Comparison of ENCODE assay signal across 29 cellular contexts in genomic region chr6:88157106-88157505, GRCh38. TPM values are rescaled to one million over a fixed set of nuclear protein-coding genes. Genes with fewer than 3 reads are reported as not detected.
DNase-seq lines count a peak whose midpoint lies in the region; ATAC-seq and TF ChIP-seq lines count a peak whose summit lies in the region.
"Had no signal": no experiment of that assay in that cellular context is flagged by ENCODE, and none has a peak within 500 bp of the region (broad histone marks: within the 10 kb centered on the region; RNA-seq: fewer than 3 reads in every experiment).

No MANE protein-coding gene starts in this region.

- H3K9ac ChIP-seq in neural progenitor cell, result no peak overlapping the region
- H3K9ac ChIP-seq: BLaER1 had no signal

- no peaks in the 10 kb centered on the region for H3F3A ChIP-seq in neural progenitor cell (ENCODE audit: low read depth)

- no peaks in the 10 kb centered on the region for H3K4me1 Mint-ChIP-seq in neural progenitor cell
- H3K4me1 Mint-ChIP-seq: activated CD4-positive, alpha-beta memory T cell treated with anti-CD3 and anti-CD28 coated beads, Interleukin-2, amount 10 ng/mL, durations not matched to agents 7 days and 5 days; activated naive CD4-positive, alpha-beta T cell treated with anti-CD3 and anti-CD28 coated beads, Interleukin-2, amount 10 ng/mL, durations not matched to agents 7 days and 5 days; natural killer cell; stimulated activated naive CD8-positive, alpha-beta T cell treated with anti-CD3 and anti-CD28 coated beads, Interleukin-15, amount 100 ng/mL, for 72 hours had no signal

- H3K36me3 Mint-ChIP-seq in neural progenitor cell, result no peaks in the 10 kb centered on the region
- H3K36me3 Mint-ChIP-seq: activated naive CD4-positive, alpha-beta T cell treated with anti-CD3 and anti-CD28 coated beads, Interleukin-2, amount 10 ng/mL, durations not matched to agents 7 days and 5 days; natural killer cell had no signal

- H3K9me3 ChIP-seq in OCI-LY7 (ENCODE audit: low read length), result no peaks in the 10 kb centered on the region
- no peaks in the 10 kb centered on the region for H3K9me3 ChIP-seq in neural progenitor cell (ENCODE audit: low read depth)
- H3K9me3 ChIP-seq: adrenal gland, BLaER1, mucosa of descending colon, pancreas, right lobe of liver, spleen, thoracic aorta had no signal

- H3K4me2 ChIP-seq in OCI-LY7 (ENCODE audit: low read length) (no peak overlapping the region), neural progenitor cell (no peak overlapping the region)
- H3K4me2 ChIP-seq: BLaER1 had no signal

- DNase-seq in ELR (ENCODE audit: low read depth) (peak; percentile 2), OCI-LY7 (ENCODE audit: low spot score) (no peak), choroid plexus epithelial cell (ENCODE audit: low read depth) (peak; percentile 44), neural progenitor cell (ENCODE audit: low spot score) (no peak), retina (no peak)
- DNase-seq: activated CD4-positive, alpha-beta memory T cell treated with anti-CD3 and anti-CD28 coated beads, Interleukin-2, amount 10 ng/mL, durations not matched to agents 7 days and 5 days; activated CD4-positive, CD25-positive, alpha-beta regulatory T cell treated with anti-CD3 and anti-CD28 coated beads, Interleukin-2, amount 50 U/mL, for 72 hours; activated CD8-positive, alpha-beta memory T cell treated with anti-CD3 and anti-CD28 coated beads, Interleukin-2, amount 50 U/mL, for 48 hours; activated naive CD4-positive, alpha-beta T cell treated with anti-CD3 and anti-CD28 coated beads, Interleukin-2, amount 10 ng/mL, durations not matched to agents 7 days and 5 days; adrenal gland; hypothalamus; Kasumi-1; mucosa of descending colon; natural killer cell; NCI-H1436; NCI-H2081; pancreas; right lobe of liver; spleen; stimulated activated naive CD8-positive, alpha-beta T cell treated with anti-CD3 and anti-CD28 coated beads, Interleukin-15, amount 100 ng/mL, for 72 hours had no signal

- CTCF ChIA-PET in OCI-LY7 (lab: Charles Lee; ENCODE audit: unreplicated experiment), result no interaction called here

- ATAC-seq in GM21515 (IDR thresholded peaks at IDR 0.05; ENCODE audit: unreplicated experiment) (no peak), GM18517 (IDR thresholded peaks at IDR 0.05; ENCODE audit: unreplicated experiment) (no peak)
- ATAC-seq: mucosa of descending colon; natural killer cell; pancreas; right lobe of liver; stimulated activated naive CD8-positive, alpha-beta T cell treated with anti-CD3 and anti-CD28 coated beads, Interleukin-15, amount 100 ng/mL, for 72 hours had no signal

- TF ChIP-seq CTCF in OCI-LY7 (conservative IDR thresholded peaks at IDR 0.05; ENCODE audit: low read length) (peak; percentile 73), choroid plexus epithelial cell (conservative IDR thresholded peaks at IDR 0.05; ENCODE audit: low read depth, low read length) (peak; percentile 32), neural progenitor cell (IDR thresholded peaks at IDR 0.05) (peak; percentile 30)

- no peak overlapping the region for H3K4me3 Mint-ChIP-seq in neural progenitor cell
- H3K4me3 Mint-ChIP-seq: activated CD4-positive, alpha-beta memory T cell treated with anti-CD3 and anti-CD28 coated beads, Interleukin-2, amount 10 ng/mL, durations not matched to agents 7 days and 5 days; activated naive CD4-positive, alpha-beta T cell treated with anti-CD3 and anti-CD28 coated beads, Interleukin-2, amount 10 ng/mL, durations not matched to agents 7 days and 5 days; natural killer cell; stimulated activated naive CD8-positive, alpha-beta T cell treated with anti-CD3 and anti-CD28 coated beads, Interleukin-15, amount 100 ng/mL, for 72 hours; T-helper 1 cell treated with Interleukin-12 subunit alpha and Interleukin-12 subunit beta and Interleukin-4 antibody, amounts not matched to agents 30 μg/mL and 1 μg/mL, for 36 hours had no signal

- H3K4me1 ChIP-seq in OCI-LY7 (ENCODE audit: insufficient read depth, low read length, poor library complexity, severe bottlenecking), result peaks cover 62% of the 10 kb centered on the region
- H3K4me1 ChIP-seq in neural progenitor cell, result no peaks in the 10 kb centered on the region
- H3K4me1 ChIP-seq: adrenal gland, BLaER1, pancreas, right lobe of liver, spleen had no signal

- H3K27me3 Mint-ChIP-seq in neural progenitor cell (ENCODE audit: insufficient read depth, low read depth), result no peaks in the 10 kb centered on the region
- H3K27me3 Mint-ChIP-seq: activated naive CD4-positive, alpha-beta T cell treated with anti-CD3 and anti-CD28 coated beads, Interleukin-2, amount 10 ng/mL, durations not matched to agents 7 days and 5 days; stimulated activated naive CD8-positive, alpha-beta T cell treated with anti-CD3 and anti-CD28 coated beads, Interleukin-15, amount 100 ng/mL, for 72 hours had no signal

- no peak overlapping the region for H2AFZ ChIP-seq in OCI-LY7 (ENCODE audit: low read length)
- H2AFZ ChIP-seq in neural progenitor cell (replicated peaks), result no peak overlapping the region

- POLR2A ChIA-PET in OCI-LY7 (lab: Charles Lee), result no interaction called here

- intact Hi-C loops in OCI-LY7 (cut with micrococcal nuclease; ENCODE audit: unreplicated experiment), result no loop called here

- H3K9me2 ChIP-seq in OCI-LY7 (ENCODE audit: insufficient read depth, low read length), result no peaks in the 10 kb centered on the region

- no TSS peak for BruUV-seq in OCI-LY7 (replicated peaks; lab: Mats Ljungman, UMichigan)

- H3K27ac Mint-ChIP-seq in neural progenitor cell, result no peak overlapping the region
- H3K27ac Mint-ChIP-seq: activated CD4-positive, alpha-beta memory T cell treated with anti-CD3 and anti-CD28 coated beads, Interleukin-2, amount 10 ng/mL, durations not matched to agents 7 days and 5 days; activated naive CD4-positive, alpha-beta T cell treated with anti-CD3 and anti-CD28 coated beads, Interleukin-2, amount 10 ng/mL, durations not matched to agents 7 days and 5 days; natural killer cell; stimulated activated naive CD8-positive, alpha-beta T cell treated with anti-CD3 and anti-CD28 coated beads, Interleukin-15, amount 100 ng/mL, for 72 hours; T-helper 1 cell treated with Interleukin-12 subunit alpha and Interleukin-12 subunit beta and Interleukin-4 antibody, amounts not matched to agents 30 μg/mL and 1 μg/mL, for 36 hours had no signal

- H4K20me1 ChIP-seq in OCI-LY7 (ENCODE audit: insufficient read depth, low read length) (peaks cover 22% of the 10 kb centered on the region; the same call in 1 of the 2 replicates), neural progenitor cell (ENCODE audit: low read depth) (no peaks in the 10 kb centered on the region)
- H4K20me1 ChIP-seq: BLaER1 had no signal

- no peaks in the 10 kb centered on the region for H3K27me3 ChIP-seq in neural progenitor cell
- H3K27me3 ChIP-seq: adrenal gland, BLaER1 had no signal

- H3K79me2 ChIP-seq in OCI-LY7 (ENCODE audit: insufficient read depth, low read depth, low read length) (peaks cover 100% of the 10 kb centered on the region), neural progenitor cell (ENCODE audit: low read depth) (no peaks in the 10 kb centered on the region)

- H3K4me3 ChIP-seq in OCI-LY7 (ENCODE audit: low read depth, low read length, poor library complexity, severe bottlenecking) (no peak overlapping the region), choroid plexus epithelial cell (ENCODE audit: low read depth, low read length) (no peak overlapping the region), neural progenitor cell (no peak overlapping the region)
- H3K4me3 ChIP-seq: adrenal gland, BLaER1, lung, mucosa of descending colon, pancreas, right lobe of liver, spleen, thoracic aorta had no signal

- H3K36me3 ChIP-seq in OCI-LY7 (ENCODE audit: insufficient read depth, low read length), result peaks cover 87% of the 10 kb centered on the region
- no peaks in the 10 kb centered on the region for H3K36me3 ChIP-seq in neural progenitor cell
- H3K36me3 ChIP-seq: adrenal gland, BLaER1, pancreas, right lobe of liver, spleen, thoracic aorta had no signal

- H3K27ac ChIP-seq in OCI-LY7 (ENCODE audit: low read depth, low read length, poor library complexity, severe bottlenecking) (no peak overlapping the region), neural progenitor cell (no peak overlapping the region)
- H3K27ac ChIP-seq: adrenal gland, BLaER1, pancreas, right lobe of liver, spleen, thoracic aorta had no signal

- no peaks in the 10 kb centered on the region for H3K9me3 Mint-ChIP-seq in neural progenitor cell
- H3K9me3 Mint-ChIP-seq: activated CD4-positive, alpha-beta memory T cell treated with anti-CD3 and anti-CD28 coated beads, Interleukin-2, amount 10 ng/mL, durations not matched to agents 7 days and 5 days; activated naive CD4-positive, alpha-beta T cell treated with anti-CD3 and anti-CD28 coated beads, Interleukin-2, amount 10 ng/mL, durations not matched to agents 7 days and 5 days; natural killer cell; stimulated activated naive CD8-positive, alpha-beta T cell treated with anti-CD3 and anti-CD28 coated beads, Interleukin-15, amount 100 ng/mL, for 72 hours; T-helper 1 cell treated with Interleukin-12 subunit alpha and Interleukin-12 subunit beta and Interleukin-4 antibody, amounts not matched to agents 30 μg/mL and 1 μg/mL, for 36 hours had no signal

RNA-seq across cellular contexts. Expression of gene CNR1, which starts 9.0 kb away (rescaled TPM):
- total RNA-seq in OCI-LY7 (2014; rRNA removed; shearing (Covaris generic)), result 109 and 150 TPM in 2 replicates
- 246 and 247 TPM in 2 replicates for total RNA-seq in OCI-LY7 (2022)
- total RNA-seq in neural progenitor cell (ENCODE audit: low replicate concordance), result 0.26 and 0.34 TPM in 2 replicates
- total RNA-seq: activated CD4-positive, alpha-beta memory T cell treated with anti-CD3 and anti-CD28 coated beads, Interleukin-2, amount 10 ng/mL, durations not matched to agents 7 days and 5 days; endothelial cell of umbilical vein; fibroblast of lung; G401; natural killer cell had no signal

Comparison
In these comparisons a context has a peak if more than half of its experiments do, and no peak if none do; other contexts are left out.
1. DNase-seq: peak in ELR (single experiment) and choroid plexus epithelial cell (single experiment); none in OCI-LY7 (single experiment), neural progenitor cell (single experiment) and retina (single experiment).
2. RNA of gene CNR1, which starts 9.0 kb away (total RNA-seq): 109 to 247 TPM in OCI-LY7; 0.26 to 0.34 TPM in neural progenitor cell; every median in the first group is over 10 times any median in the second.
3. Peak in every context shown above with its lines, with median percentiles within 50 percentile points of each other: CTCF ChIP-seq.